13 cellular contexts compared by ENCODE assay signal in the genomic region with DNA sequence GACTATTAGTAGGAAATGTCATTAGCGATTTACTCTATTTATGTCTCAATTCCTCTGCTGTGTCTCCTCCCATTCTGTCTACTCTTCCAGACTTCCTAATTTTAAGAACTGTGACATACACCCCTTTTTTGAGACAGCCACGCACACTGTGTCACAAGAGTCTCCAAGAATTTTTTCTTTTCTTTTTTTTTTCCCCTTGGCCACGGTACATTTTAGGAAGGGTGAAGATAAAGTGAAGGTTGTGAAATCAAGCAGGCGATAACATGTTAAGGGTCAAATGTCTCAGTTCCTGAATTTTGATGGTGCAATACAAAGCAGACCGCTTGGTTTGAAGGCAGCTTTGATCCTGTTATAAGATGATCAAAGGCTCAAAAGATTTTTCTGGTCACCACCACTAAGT. TPM values are rescaled to one million over a fixed set of nuclear protein-coding genes. Genes with fewer than 3 reads are reported as not detected.
DNase-seq lines count a peak whose midpoint lies in the region; ATAC-seq lines count a peak whose summit lies in the region.
"Had no signal": no experiment of that assay in that cellular context is flagged by ENCODE, and none has a peak within 500 bp of the region (broad histone marks: within the 10 kb centered on the region; RNA-seq: fewer than 3 reads in every experiment).

No MANE protein-coding gene starts in this region.

- no peak for ATAC-seq in GM18520 (IDR thresholded peaks at IDR 0.05; ENCODE audit: unreplicated experiment)

- in situ Hi-C loops in G401 (cut with HindIII; ENCODE audit: low sequenced_read_pairs) = no loop called here

- DNase-seq in GF-D8 (lab: John Stamatoyannopoulos, UW) = peak; percentile 36
- peak; percentile 88 for DNase-seq in NOMO-1 treated with dmso at 0.1 percent for 144 hours (lab: John Stamatoyannopoulos, UW; ENCODE audit: unreplicated experiment)
- peak; percentile 46 for DNase-seq in fibroblast of gingiva (ENCODE audit: low read depth)
- DNase-seq in midbrain (lab: John Stamatoyannopoulos, UW) = peak; percentile 11
- no peak for DNase-seq in NK-92 (lab: John Stamatoyannopoulos, UW; ENCODE audit: unreplicated experiment)
- no peak for DNase-seq in iPS-NIHi11 (ENCODE audit: low spot score)
- no peak for DNase-seq in G401 (ENCODE audit: low spot score)
- DNase-seq: dermis blood vessel endothelial cell, NCI-H2081 treated with DMSO at 0.1 percent for 48 hours had no signal

RNA-seq across cellular contexts. Expression of a gene that starts 4.3 kb away (rescaled TPM):
- total RNA-seq in G401 (2014; rRNA removed; shearing (Covaris generic)) = 0.37 and 4.3 TPM in 2 replicates
- total RNA-seq: activated T-helper 2 cell treated with anti-CD3 and anti-CD28 coated beads, Interferon-gamma antibody, Interleukin-2, Interleukin-4, amounts not matched to agents 10 μg/mL and 5 μg/mL and 100 μg/mL, durations not matched to agents 14 hours and 24 hours and 36 hours; dermis blood vessel endothelial cell; SK-MEL-5 had no signal

RNA-seq across cellular contexts. Expression of a gene that starts 11.2 kb away (rescaled TPM):
- total RNA-seq in G401 (2014; rRNA removed; shearing (Covaris generic)) = 0.68 TPM in 1 of 2 replicates, not detected in the other
- total RNA-seq: activated T-helper 2 cell treated with anti-CD3 and anti-CD28 coated beads, Interferon-gamma antibody, Interleukin-2, Interleukin-4, amounts not matched to agents 10 μg/mL and 5 μg/mL and 100 μg/mL, durations not matched to agents 14 hours and 24 hours and 36 hours; dermis blood vessel endothelial cell had no signal

RNA-seq across cellular contexts. Expression of a gene that starts 37.6 kb away (rescaled TPM):
- not detected in 2 replicates for total RNA-seq in G401 (2014; rRNA removed; shearing (Covaris generic))
- total RNA-seq: activated T-helper 2 cell treated with anti-CD3 and anti-CD28 coated beads, Interferon-gamma antibody, Interleukin-2, Interleukin-4, amounts not matched to agents 10 μg/mL and 5 μg/mL and 100 μg/mL, durations not matched to agents 14 hours and 24 hours and 36 hours; Daoy; SK-MEL-5 had no signal

RNA-seq across cellular contexts. Expression of a gene that starts 45.1 kb away (rescaled TPM):
- 37.6 and 88.9 TPM in 2 replicates for total RNA-seq in G401 (2014; rRNA removed; shearing (Covaris generic))

Comparison
In these comparisons a context has a peak if more than half of its experiments do, and no peak if none do; other contexts are left out.
1. DNase-seq: peak in GF-D8 (single experiment), NOMO-1 treated with dmso at 0.1 percent for 144 hours (single experiment), fibroblast of gingiva (single experiment) and midbrain (single experiment); none in NK-92 (single experiment), iPS-NIHi11 (single experiment) and G401 (single experiment).